ENCODE assay signal across 12 cellular contexts in genomic region chr1:96487404-96487803, GRCh38.
A peak's percentile ranks its signal among the peaks of the same experiment; 100 is the strongest.
DNase-seq lines count a peak whose midpoint lies in the region; ATAC-seq and TF ChIP-seq lines count a peak whose summit lies in the region.
"Had no signal": no experiment of that assay in that cellular context is flagged by ENCODE, and none has a peak within 500 bp of the region (broad histone marks: within the 10 kb centered on the region; RNA-seq: fewer than 3 reads in every experiment).

No MANE protein-coding gene starts in this region.

- H3K36me3 Mint-ChIP-seq in Calu3 (ENCODE audit: insufficient read depth, unreplicated experiment): no peaks in the 10 kb centered on the region

- in situ Hi-C loops in SK-MEL-5 (cut with HindIII; ENCODE audit: low pct_unique_long_range_greater_than_20kb, low sequenced_read_pairs): no loop called here

- H3K4me1 Mint-ChIP-seq in Calu3 (ENCODE audit: low read depth, unreplicated experiment): peaks cover 42% of the 10 kb centered on the region
- H3K4me1 Mint-ChIP-seq: B cell had no signal

- intact Hi-C loops in Calu3 (cut with micrococcal nuclease; ENCODE audit: unreplicated experiment) (loop anchor here (1.0 kb wide), 1 partner anchor 15 kb away; no protein-coding TSS in a partner anchor), psoas muscle (cut with DNase I) (no loop called here), OCI-LY7 (cut with micrococcal nuclease; ENCODE audit: unreplicated experiment) (no loop called here)

- no peak overlapping the region for H2AFZ ChIP-seq in OCI-LY7 (ENCODE audit: low read length)

- no peak overlapping the region for H3K4me3 ChIP-seq in fibroblast of pulmonary artery (replicated peaks; ENCODE audit: low read depth, low read length)
- peak overlapping the region; percentile 1 for H3K4me3 ChIP-seq in psoas muscle
- H3K4me3 ChIP-seq in OCI-LY7 (ENCODE audit: low read depth, low read length, poor library complexity, severe bottlenecking): no peak overlapping the region
- H3K4me3 ChIP-seq: smooth muscle cell, uterus had no signal

- no peak overlapping the region for H3K4me3 Mint-ChIP-seq in Calu3 (ENCODE audit: low read depth, unreplicated experiment)
- H3K4me3 Mint-ChIP-seq: B cell had no signal

- H3K27me3 Mint-ChIP-seq in Calu3 (ENCODE audit: unreplicated experiment): no peaks in the 10 kb centered on the region
- H3K27me3 Mint-ChIP-seq: B cell had no signal

- H3K4me1 ChIP-seq in psoas muscle (no peaks in the 10 kb centered on the region), OCI-LY7 (ENCODE audit: insufficient read depth, low read length, poor library complexity, severe bottlenecking) (no peaks in the 10 kb centered on the region)
- H3K4me1 ChIP-seq: uterus had no signal

- BruUV-seq in Calu3 (replicated peaks; lab: Mats Ljungman, UMichigan) (no TSS peak), OCI-LY7 (replicated peaks; lab: Mats Ljungman, UMichigan) (no TSS peak)

- H3K9me3 ChIP-seq in psoas muscle: no peaks in the 10 kb centered on the region
- no peaks in the 10 kb centered on the region for H3K9me3 ChIP-seq in OCI-LY7 (ENCODE audit: low read length)
- H3K9me3 ChIP-seq: uterus had no signal

- DNase-seq in Calu3: peak; percentile 44
- peak; percentile 78 for DNase-seq in SK-MEL-5 (ENCODE audit: low read depth, low spot score)
- peak; percentile 58 for DNase-seq in fibroblast of pulmonary artery (ENCODE audit: low read depth)
- DNase-seq in psoas muscle: no peak
- no peak for DNase-seq in NCI-H1436 (lab: John Stamatoyannopoulos, UW)
- no peak for DNase-seq in OCI-LY7 (ENCODE audit: low spot score)
- no peak for DNase-seq in stimulated activated CD4-positive, alpha-beta T cell treated with anti-CD3 and anti-CD28 coated beads, Interleukin-15, amount 100 ng/mL, for 24 hours
- DNase-seq in NCI-H446 (lab: John Stamatoyannopoulos, UW): no peak
- DNase-seq: effector CD8-positive, alpha-beta T cell; uterus had no signal

- no peaks in the 10 kb centered on the region for H4K20me1 ChIP-seq in OCI-LY7 (ENCODE audit: insufficient read depth, low read length)

- H3K27me3 ChIP-seq in psoas muscle (ENCODE audit: insufficient read depth in 3 of 3, low read length in 2 of 3): no peaks in the 10 kb centered on the region
- H3K27me3 ChIP-seq: uterus had no signal

- H3K9me3 Mint-ChIP-seq in Calu3 (ENCODE audit: low read depth, unreplicated experiment): no peaks in the 10 kb centered on the region

- no peaks in the 10 kb centered on the region for H3K79me2 ChIP-seq in OCI-LY7 (ENCODE audit: insufficient read depth, low read depth, low read length)

- H3K27ac ChIP-seq in psoas muscle (no peak overlapping the region), OCI-LY7 (ENCODE audit: low read depth, low read length, poor library complexity, severe bottlenecking) (no peak overlapping the region)
- H3K27ac ChIP-seq: uterus had no signal

- POLR2A ChIA-PET in OCI-LY7 (lab: Charles Lee): no interaction called here

- no peaks in the 10 kb centered on the region for H3K9me2 ChIP-seq in OCI-LY7 (ENCODE audit: insufficient read depth, low read length)

- ATAC-seq in psoas muscle: no peak

- no peaks in the 10 kb centered on the region for H3K36me3 ChIP-seq in psoas muscle (ENCODE audit: insufficient read depth in 1 of 2, low read depth in 1 of 2)
- no peaks in the 10 kb centered on the region for H3K36me3 ChIP-seq in OCI-LY7 (ENCODE audit: insufficient read depth, low read length)
- H3K36me3 ChIP-seq: uterus had no signal

- TF ChIP-seq CTCF in Calu3 (IDR thresholded peaks at IDR 0.05; ENCODE audit: unreplicated experiment): no peak
- no peak for TF ChIP-seq CTCF in fibroblast of pulmonary artery (IDR thresholded peaks at IDR 0.05; ENCODE audit: low read length, missing control alignments)
- TF ChIP-seq CTCF in psoas muscle (IDR thresholded peaks at IDR 0.05): no peak
- TF ChIP-seq CTCF in OCI-LY7 (conservative IDR thresholded peaks at IDR 0.05; ENCODE audit: low read length): no peak

- 41 to 52% (median 47%) methylated on average over 2 of the region's 2 CpGs for WGBS in psoas muscle, 3 donors

- peak overlapping the region; percentile 94 for H3K27ac Mint-ChIP-seq in Calu3 (ENCODE audit: unreplicated experiment)
- H3K27ac Mint-ChIP-seq: B cell had no signal

- CTCF ChIA-PET in Calu3 (lab: Charles Lee) (interaction anchor here (0.6 to 1.4 kb wide), 3 partner anchors 10 to 251 kb away, joined by 3 to 5 read pairs (median 4); no protein-coding TSS in a partner anchor), OCI-LY7 (lab: Charles Lee; ENCODE audit: unreplicated experiment) (no interaction called here)

- no peak overlapping the region for H3K4me2 ChIP-seq in OCI-LY7 (ENCODE audit: low read length)
- H3K4me2 ChIP-seq: smooth muscle cell had no signal

Comparison
In these comparisons a context has a peak if more than half of its experiments do, and no peak if none do; other contexts are left out.
1. DNase-seq: peak in Calu3 (single experiment), SK-MEL-5 (single experiment) and fibroblast of pulmonary artery (single experiment); none in psoas muscle (0 of 2), NCI-H1436 (single experiment), OCI-LY7 (single experiment), stimulated activated CD4-positive, alpha-beta T cell treated with anti-CD3 and anti-CD28 coated beads, Interleukin-15, amount 100 ng/mL, for 24 hours (single experiment) and NCI-H446 (0 of 2).